ENCODE assay signal across 8 cellular contexts in the genomic region with DNA sequence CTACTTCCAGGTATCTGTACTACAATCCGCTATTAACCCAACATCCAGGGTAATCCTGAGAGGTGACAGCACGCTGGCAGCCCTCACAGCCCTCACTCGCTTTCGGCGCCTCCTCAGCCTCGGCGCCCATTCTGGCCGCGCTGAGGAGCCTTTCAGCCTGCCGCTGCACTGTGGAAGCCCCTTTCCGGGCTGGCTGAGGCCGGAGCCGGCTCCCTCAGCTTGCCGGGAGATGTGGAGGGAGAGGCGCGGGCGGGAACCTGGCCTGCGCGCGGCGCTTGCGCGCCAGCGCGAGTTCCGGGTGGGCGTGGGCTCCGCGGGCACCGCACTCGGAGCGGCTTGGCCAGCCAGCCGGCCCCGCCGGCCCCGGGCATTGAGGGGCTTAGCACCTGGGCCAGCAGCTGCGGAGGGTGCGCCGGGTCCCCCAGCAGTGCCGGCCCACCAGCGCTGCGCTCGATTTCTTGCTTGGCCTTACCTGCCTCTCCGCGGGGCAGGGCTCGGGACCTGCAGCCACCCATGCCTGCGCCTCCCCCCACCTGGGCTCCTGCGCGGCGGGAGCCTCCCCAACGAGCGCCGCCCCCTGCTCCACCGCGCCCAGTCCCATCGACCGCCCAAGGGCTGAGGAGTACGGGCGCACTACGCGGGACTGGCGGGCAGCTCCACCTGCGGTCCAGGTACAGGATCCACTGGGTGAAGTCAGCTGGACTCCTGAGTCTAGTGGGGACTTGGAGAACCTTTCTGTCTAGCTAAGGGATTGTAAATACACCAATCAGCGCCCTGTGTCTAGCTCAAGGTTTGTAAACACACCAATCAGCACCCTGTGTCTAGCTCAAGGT.
DNase-seq lines count a peak whose midpoint lies in the region; ATAC-seq and TF ChIP-seq lines count a peak whose summit lies in the region.

No MANE protein-coding gene starts in this region.

- DNase-seq in DMS 273 (lab: John Stamatoyannopoulos, UW; ENCODE audit: unreplicated experiment), result peak; percentile 72
- DNase-seq in DMS 273 treated with DMSO at 0.1 percent for 48 hours (lab: John Stamatoyannopoulos, UW), result no peak
- peak; percentile 47 for DNase-seq in activated CD4-positive, alpha-beta memory T cell treated with anti-CD3 and anti-CD28 coated beads for 36 hours
- DNase-seq in foreskin keratinocyte, result peak in 1 of 2 donors; percentile 48
- peak; percentile 84 for DNase-seq in retina
- DNase-seq in epidermal melanocyte (ENCODE audit: insufficient read length, low spot score), result no peak
- DNase-seq in AG08396 (ENCODE audit: low spot score), result no peak

- no peaks in the 10 kb centered on the region for H3K27me3 ChIP-seq in foreskin keratinocyte

- H3K4me1 Mint-ChIP-seq in activated CD4-positive, alpha-beta memory T cell treated with anti-CD3 and anti-CD28 coated beads for 36 hours (ENCODE audit: low read depth), result peaks cover under 1% of the 10 kb centered on the region

- H3K9me3 Mint-ChIP-seq in activated CD4-positive, alpha-beta memory T cell treated with anti-CD3 and anti-CD28 coated beads for 36 hours, result no peaks in the 10 kb centered on the region

- H3K27me3 Mint-ChIP-seq in activated CD4-positive, alpha-beta memory T cell treated with anti-CD3 and anti-CD28 coated beads for 36 hours, result peaks cover under 1% of the 10 kb centered on the region

- intact Hi-C loops in activated CD4-positive, alpha-beta memory T cell treated with anti-CD3 and anti-CD28 coated beads for 36 hours (cut with micrococcal nuclease), result no loop called here

- no peak overlapping the region for H3K27ac Mint-ChIP-seq in activated CD4-positive, alpha-beta memory T cell treated with anti-CD3 and anti-CD28 coated beads for 36 hours

- H3K27ac ChIP-seq in foreskin keratinocyte, result no peak overlapping the region

- H3K4me1 ChIP-seq in foreskin keratinocyte, result no peaks in the 10 kb centered on the region

- POLR2A ChIA-PET in activated CD4-positive, alpha-beta memory T cell treated with anti-CD3 and anti-CD28 coated beads for 36 hours (lab: Charles Lee), result no interaction called here

- TF ChIP-seq CTCF in foreskin keratinocyte (conservative IDR thresholded peaks at IDR 0.05), result no peak

- CTCF ChIA-PET in activated CD4-positive, alpha-beta memory T cell treated with anti-CD3 and anti-CD28 coated beads for 36 hours (lab: Charles Lee), result interaction anchor here (1.3 kb wide), 1 partner anchor 40 kb away, joined by 4 read pairs; no protein-coding TSS in a partner anchor

- H3K36me3 Mint-ChIP-seq in activated CD4-positive, alpha-beta memory T cell treated with anti-CD3 and anti-CD28 coated beads for 36 hours, result no peaks in the 10 kb centered on the region

- ATAC-seq in foreskin keratinocyte, result peak; percentile 87
- no peak for ATAC-seq in HG03196 (IDR thresholded peaks at IDR 0.05; ENCODE audit: unreplicated experiment)

- peak overlapping the region; percentile 60 for H3K4me3 Mint-ChIP-seq in activated CD4-positive, alpha-beta memory T cell treated with anti-CD3 and anti-CD28 coated beads for 36 hours

Comparison
In these comparisons a context has a peak if more than half of its experiments do, and no peak if none do; other contexts are left out.
1. DNase-seq: peak in DMS 273 (single experiment), activated CD4-positive, alpha-beta memory T cell treated with anti-CD3 and anti-CD28 coated beads for 36 hours (single experiment) and retina (single experiment); none in DMS 273 treated with DMSO at 0.1 percent for 48 hours (single experiment), epidermal melanocyte (single experiment) and AG08396 (single experiment).